8 cellular contexts compared by ENCODE assay signal in the genomic region with DNA sequence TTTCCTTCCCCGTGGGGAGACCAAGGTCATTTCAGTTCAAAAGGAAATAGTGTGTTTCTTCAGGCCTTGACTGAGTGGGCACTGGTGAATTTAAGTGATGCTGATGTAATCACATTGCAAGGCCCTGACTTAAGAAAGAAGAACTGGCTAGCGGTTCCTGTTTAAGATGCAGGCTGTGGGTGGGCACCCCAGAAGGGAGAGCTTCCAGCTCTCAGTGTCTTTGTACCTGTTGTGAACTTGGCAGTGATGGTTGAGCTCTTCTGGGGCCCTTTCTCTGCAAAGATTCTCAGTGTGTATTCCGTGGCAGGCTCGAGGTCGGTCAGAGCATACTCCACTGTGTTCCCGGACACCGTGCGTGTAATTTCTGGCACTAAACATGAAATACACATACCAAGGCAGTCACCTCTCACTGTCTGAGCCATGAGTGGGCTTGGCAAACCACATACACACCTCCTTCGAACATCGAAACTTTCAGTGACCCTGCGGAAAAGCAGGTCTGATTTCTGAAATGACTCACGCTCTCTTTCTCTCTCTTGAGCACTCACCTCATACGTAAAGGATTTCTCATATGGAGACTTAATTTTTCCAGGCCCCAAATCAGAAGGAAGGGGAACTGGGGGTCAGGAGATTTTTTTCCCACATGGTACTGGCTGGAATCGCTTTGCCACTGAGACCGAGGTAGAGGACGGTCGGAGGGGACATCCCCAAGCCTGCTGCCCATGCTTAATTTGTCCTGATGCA.
DNase-seq lines count a peak whose midpoint lies in the region; ATAC-seq and TF ChIP-seq lines count a peak whose summit lies in the region.

No MANE protein-coding gene starts in this region.

- peak overlapping the region; percentile 99 to 100 for H3K27ac Mint-ChIP-seq in stimulated activated naive CD8-positive, alpha-beta T cell treated with anti-CD3 and anti-CD28 coated beads, Interleukin-15, amount 100 ng/mL, for 72 hours

- peaks cover 50% of the 10 kb centered on the region for H3K4me1 Mint-ChIP-seq in stimulated activated naive CD8-positive, alpha-beta T cell treated with anti-CD3 and anti-CD28 coated beads, Interleukin-15, amount 100 ng/mL, for 72 hours

- H3K4me3 Mint-ChIP-seq in stimulated activated naive CD8-positive, alpha-beta T cell treated with anti-CD3 and anti-CD28 coated beads, Interleukin-15, amount 100 ng/mL, for 72 hours: peak overlapping the region; percentile 61 to 76

- TF ChIP-seq CTCF in AG09319 (IDR thresholded peaks at IDR 0.05; ENCODE audit: low read depth, low read length): no peak

- no peaks in the 10 kb centered on the region for H3K9me3 Mint-ChIP-seq in stimulated activated naive CD8-positive, alpha-beta T cell treated with anti-CD3 and anti-CD28 coated beads, Interleukin-15, amount 100 ng/mL, for 72 hours

- peak; percentile 91 for ATAC-seq in GM19035 (IDR thresholded peaks at IDR 0.05; ENCODE audit: unreplicated experiment)
- ATAC-seq in HG03108 (IDR thresholded peaks at IDR 0.05; ENCODE audit: unreplicated experiment): peak; percentile 87
- peak; percentile 92 for ATAC-seq in stimulated activated naive CD8-positive, alpha-beta T cell treated with anti-CD3 and anti-CD28 coated beads, Interleukin-15, amount 100 ng/mL, for 72 hours

- peak; percentile 70 for DNase-seq in AG09319 (ENCODE audit: extremely low read depth, low read depth)
- DNase-seq in activated CD4-positive, alpha-beta T cell treated with anti-CD3 and anti-CD28 coated beads, Interleukin-2, amount 50 U/mL, for 48 hours: peak; percentile 56 to 72
- DNase-seq in globus pallidus (ENCODE audit: low spot score): peak; percentile 46
- DNase-seq in stimulated activated naive CD8-positive, alpha-beta T cell treated with anti-CD3 and anti-CD28 coated beads, Interleukin-15, amount 100 ng/mL, for 72 hours: peak; percentile 71 to 88
- DNase-seq in COR-L47 (lab: John Stamatoyannopoulos, UW): no peak
- no peak for DNase-seq in DMS 273 treated with DMSO at 0.1 percent for 48 hours (lab: John Stamatoyannopoulos, UW)

- peaks cover 12% of the 10 kb centered on the region for H3K27me3 Mint-ChIP-seq in stimulated activated naive CD8-positive, alpha-beta T cell treated with anti-CD3 and anti-CD28 coated beads, Interleukin-15, amount 100 ng/mL, for 72 hours

Comparison
In these comparisons a context has a peak if more than half of its experiments do, and no peak if none do; other contexts are left out.
1. DNase-seq: peak in AG09319 (single experiment), activated CD4-positive, alpha-beta T cell treated with anti-CD3 and anti-CD28 coated beads, Interleukin-2, amount 50 U/mL, for 48 hours (2 of 2), globus pallidus (single experiment) and stimulated activated naive CD8-positive, alpha-beta T cell treated with anti-CD3 and anti-CD28 coated beads, Interleukin-15, amount 100 ng/mL, for 72 hours (2 of 2); none in COR-L47 (single experiment) and DMS 273 treated with DMSO at 0.1 percent for 48 hours (single experiment).
2. Peak in every context shown above with its lines, with median percentiles within 50 percentile points of each other: ATAC-seq.